In the genomic region with DNA sequence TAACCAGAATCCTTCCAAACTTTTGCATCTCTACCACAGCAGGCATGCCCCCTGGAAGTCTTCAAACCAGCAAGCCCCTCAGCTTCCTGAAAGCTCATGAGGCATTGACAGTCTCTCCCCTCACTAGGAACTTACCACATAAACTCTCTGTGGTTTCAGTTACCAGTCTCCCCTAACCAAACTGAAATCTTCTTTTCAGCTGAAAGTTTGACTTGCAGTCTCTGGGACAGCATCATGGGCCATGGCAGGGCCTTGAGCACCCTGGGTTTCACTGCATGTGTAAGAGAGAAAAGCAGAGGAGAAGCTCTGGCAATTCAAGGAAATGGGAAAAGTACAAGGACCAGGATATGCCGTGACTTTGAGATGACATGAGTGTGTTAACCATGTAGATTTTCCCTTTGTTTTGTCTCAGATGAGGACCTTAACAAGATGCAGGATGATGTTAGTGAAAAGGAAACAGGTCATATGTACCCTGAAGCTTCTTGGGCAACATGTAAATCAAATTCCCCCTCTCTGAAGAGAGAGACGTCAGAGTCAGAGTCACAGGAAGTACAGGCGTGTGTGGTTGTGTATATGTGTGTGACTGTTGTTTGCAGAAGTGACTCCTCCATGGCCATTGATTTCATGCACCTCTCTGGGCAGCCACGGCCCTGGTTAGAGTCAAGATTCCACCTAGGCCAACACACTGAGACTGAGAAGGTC, we compare ENCODE assay signal across 10 cellular contexts.
DNase-seq lines count a peak whose midpoint lies in the region; ATAC-seq, FAIRE-seq and TF ChIP-seq lines count a peak whose summit lies in the region.
"Had no signal": no experiment of that assay in that cellular context is flagged by ENCODE, and none has a peak within 500 bp of the region (broad histone marks: within the 10 kb centered on the region; RNA-seq: fewer than 3 reads in every experiment).

No MANE protein-coding gene starts in this region.

- no peak overlapping the region for H3K4me3 Mint-ChIP-seq in activated naive CD8-positive, alpha-beta T cell

- no peaks in the 10 kb centered on the region for H3K36me3 ChIP-seq in tibial artery
- no peaks in the 10 kb centered on the region for H3K36me3 ChIP-seq in left lung
- H3K36me3 ChIP-seq: thoracic aorta had no signal

- peaks cover 24% of the 10 kb centered on the region for H3K4me1 Mint-ChIP-seq in activated naive CD8-positive, alpha-beta T cell (ENCODE audit: low read depth)

- peak; percentile 90 for FAIRE-seq in GM12891 (lab: Jason Lieb, UNC)
- FAIRE-seq: G401.6 had no signal

- no peak for TF ChIP-seq CTCF in tibial artery (IDR thresholded peaks at IDR 0.05)
- no peak for TF ChIP-seq CTCF in left lung (IDR thresholded peaks at IDR 0.05)

- H3K9me3 ChIP-seq in tibial artery (no peaks in the 10 kb centered on the region), left lung (no peaks in the 10 kb centered on the region)
- H3K9me3 ChIP-seq: thoracic aorta had no signal

- H3K27me3 ChIP-seq in tibial artery (no peaks in the 10 kb centered on the region), left lung (no peaks in the 10 kb centered on the region)

- H3K27ac Mint-ChIP-seq in activated naive CD8-positive, alpha-beta T cell, result peak overlapping the region; percentile 24

- H3K4me3 ChIP-seq in tibial artery (no peak overlapping the region), left lung (no peak overlapping the region)
- H3K4me3 ChIP-seq: thoracic aorta had no signal

- intact Hi-C loops in tibial artery (cut with DNase I; ENCODE audit: low total_unique reads), result no loop called here
- intact Hi-C loops in left lung (cut with DNase I), result no loop called here

- TF ChIP-seq POLR2A in GM12891 (IDR thresholded peaks at IDR 0.05; ENCODE audit: low read depth, low read length), result no peak

- no peaks in the 10 kb centered on the region for H3K36me3 Mint-ChIP-seq in activated naive CD8-positive, alpha-beta T cell

- DNase-seq in GM12891 (ENCODE audit: insufficient read length, low spot score) (no peak), NCI-H2171 treated with DMSO at 0.1 percent for 48 hours (lab: John Stamatoyannopoulos, UW) (no peak), NCI-H1417 (lab: John Stamatoyannopoulos, UW) (no peak), tibial artery (no peak), left lung (no peak)

- ATAC-seq in GM19468 (IDR thresholded peaks at IDR 0.05; ENCODE audit: extremely low read depth, unreplicated experiment), result peak; percentile 82
- peak; percentile 87 for ATAC-seq in HG03196 (IDR thresholded peaks at IDR 0.05; ENCODE audit: unreplicated experiment)
- ATAC-seq in left lung, result no peak

- no peaks in the 10 kb centered on the region for H3K9me3 Mint-ChIP-seq in activated naive CD8-positive, alpha-beta T cell (ENCODE audit: low read depth)

- no peak overlapping the region for H3K27ac ChIP-seq in tibial artery
- H3K27ac ChIP-seq in left lung, result no peak overlapping the region
- H3K27ac ChIP-seq: thoracic aorta had no signal

- H3K4me1 ChIP-seq in tibial artery (no peaks in the 10 kb centered on the region), left lung (no peaks in the 10 kb centered on the region)

- no peaks in the 10 kb centered on the region for H3K27me3 Mint-ChIP-seq in activated naive CD8-positive, alpha-beta T cell

TF ChIP-seq in GM12891, 5 proteins besides CTCF, POLR2A, EP300 and RAD21:
- TF ChIP-seq PAX5 (IDR thresholded peaks at IDR 0.05; ENCODE audit: insufficient read depth, low read length, severe bottlenecking) (no peak), POLR2AphosphoS5 (IDR thresholded peaks at IDR 0.05; ENCODE audit: low read depth, low read length) (no peak), POU2F2 (IDR thresholded peaks at IDR 0.05; ENCODE audit: low read depth, low read length) (no peak), TAF1 (IDR thresholded peaks at IDR 0.05; ENCODE audit: low read depth, low read length) (no peak), SPI1 (IDR thresholded peaks at IDR 0.05; ENCODE audit: low read depth, low read length) (peak; percentile 64)
TF ChIP-seq in GM12891: peak in this region for 1.
